13 cellular contexts compared by ENCODE assay signal in genomic region chr3:71301001-71301400, GRCh38.
DNase-seq lines count a peak whose midpoint lies in the region; ATAC-seq and TF ChIP-seq lines count a peak whose summit lies in the region.
"Had no signal": no experiment of that assay in that cellular context is flagged by ENCODE, and none has a peak within 500 bp of the region (broad histone marks: within the 10 kb centered on the region; RNA-seq: fewer than 3 reads in every experiment).

No MANE protein-coding gene starts in this region.

- H3K27ac ChIP-seq in OCI-LY3 (ENCODE audit: low read length), result peak overlapping the region; percentile 70
- H3K27ac ChIP-seq: suprapubic skin had no signal

- peak; percentile 36 for DNase-seq in activated CD4-positive, alpha-beta T cell treated with anti-CD3 and anti-CD28 coated beads for 48 hours
- no peak for DNase-seq in activated CD4-positive, alpha-beta T cell treated with anti-CD3 and anti-CD28 coated beads, Interleukin-2, amount 50 U/mL, for 1 hour
- no peak for DNase-seq in osteocyte (ENCODE audit: extremely low spot score, unreplicated experiment)
- DNase-seq in inferior parietal cortex (ENCODE audit: extremely low spot score), result no peak
- no peak for DNase-seq in NOMO-1 treated with dmso at 0.1 percent for 144 hours (lab: John Stamatoyannopoulos, UW; ENCODE audit: unreplicated experiment)
- no peak for DNase-seq in NCI-H446 treated with DMSO at 0.1 percent for 48 hours (lab: John Stamatoyannopoulos, UW)
- DNase-seq: MV-4-11, PC-3 had no signal

- H3K4me2 ChIP-seq in OCI-LY3 (ENCODE audit: low read length), result peak overlapping the region; percentile 83

- H3K9me3 Mint-ChIP-seq in osteocyte (ENCODE audit: unreplicated experiment), result no peaks in the 10 kb centered on the region
- H3K9me3 Mint-ChIP-seq: nephron had no signal

- H3K9ac ChIP-seq in OCI-LY3 (ENCODE audit: low read length), result peak overlapping the region; percentile 40

- peaks cover 14% of the 10 kb centered on the region for H3K36me3 Mint-ChIP-seq in osteocyte (ENCODE audit: unreplicated experiment)

- no peaks in the 10 kb centered on the region for H3K27me3 Mint-ChIP-seq in osteocyte (ENCODE audit: unreplicated experiment)

- H3K27ac Mint-ChIP-seq in osteocyte (ENCODE audit: unreplicated experiment), result peak overlapping the region; percentile 11
- H3K27ac Mint-ChIP-seq: nephron had no signal

- peaks cover 19% of the 10 kb centered on the region for H3K27me3 ChIP-seq in OCI-LY3 (ENCODE audit: low read depth, low read length)
- H3K27me3 ChIP-seq: ascending aorta, suprapubic skin had no signal

- no peak for TF ChIP-seq CTCF in OCI-LY3 (IDR thresholded peaks at IDR 0.05; ENCODE audit: low read depth, low read length)
- no peak for TF ChIP-seq CTCF in osteocyte (IDR thresholded peaks at IDR 0.05)

- no peaks in the 10 kb centered on the region for H3K36me3 ChIP-seq in OCI-LY3 (replicated peaks; ENCODE audit: low read depth, low read length)
- H3K36me3 ChIP-seq: ascending aorta, suprapubic skin had no signal

- peak; percentile 82 for ATAC-seq in GM21723 (IDR thresholded peaks at IDR 0.05; ENCODE audit: unreplicated experiment)
- ATAC-seq: PC-3 had no signal

- peak overlapping the region; percentile 63 for H3K4me3 ChIP-seq in OCI-LY3 (ENCODE audit: low read length)
- H3K4me3 ChIP-seq: suprapubic skin had no signal

- H4K20me1 ChIP-seq in OCI-LY3 (ENCODE audit: insufficient read depth, low read length), result no peaks in the 10 kb centered on the region

- H3K79me2 ChIP-seq in OCI-LY3 (ENCODE audit: low read length), result no peaks in the 10 kb centered on the region; the same call in 1 of the 2 replicates

- peaks cover 60% of the 10 kb centered on the region for H3K4me1 Mint-ChIP-seq in osteocyte (ENCODE audit: unreplicated experiment)

- no peaks in the 10 kb centered on the region for H3K9me3 ChIP-seq in OCI-LY3 (ENCODE audit: insufficient read depth, low read length)
- H3K9me3 ChIP-seq: ascending aorta, suprapubic skin had no signal

- H2AFZ ChIP-seq in OCI-LY3 (ENCODE audit: low read depth, low read length), result no peak overlapping the region

- peaks cover 66% of the 10 kb centered on the region for H3K4me1 ChIP-seq in OCI-LY3 (ENCODE audit: low read length)

- no peak overlapping the region for H3K4me3 Mint-ChIP-seq in osteocyte (ENCODE audit: unreplicated experiment)
- H3K4me3 Mint-ChIP-seq: nephron had no signal
